Comparison of ENCODE assay signal across 13 cellular contexts in genomic region chr17:57499648-57500049, GRCh38.
DNase-seq lines count a peak whose midpoint lies in the region; ATAC-seq and TF ChIP-seq lines count a peak whose summit lies in the region.
"Had no signal": no experiment of that assay in that cellular context is flagged by ENCODE, and none has a peak within 500 bp of the region (broad histone marks: within the 10 kb centered on the region; RNA-seq: fewer than 3 reads in every experiment).

No MANE protein-coding gene starts in this region.

- TF ChIP-seq CTCF in BE2C (IDR thresholded peaks at IDR 0.05; ENCODE audit: low read depth, low read length) (peak; percentile 19), GM23338 (conservative IDR thresholded peaks at IDR 0.05; ENCODE audit: low read depth in 2 of 2) (no peak), ascending aorta (IDR thresholded peaks at IDR 0.05) (no peak)

- H3K4me1 ChIP-seq in BE2C (peaks cover 25% of the 10 kb centered on the region), GM23338 (ENCODE audit: insufficient read depth) (no peaks in the 10 kb centered on the region), ascending aorta (no peaks in the 10 kb centered on the region)
- H3K4me1 ChIP-seq: sigmoid colon had no signal

- no peak overlapping the region for H3K27ac ChIP-seq in GM23338 (ENCODE audit: low read depth)
- H3K27ac ChIP-seq in ascending aorta: no peak overlapping the region
- H3K27ac ChIP-seq: sigmoid colon had no signal

- no peaks in the 10 kb centered on the region for H3F3A ChIP-seq in GM23338 (replicated peaks; ENCODE audit: low read depth)

- H3K36me3 ChIP-seq in BE2C (no peaks in the 10 kb centered on the region), GM23338 (ENCODE audit: insufficient read depth) (no peaks in the 10 kb centered on the region), ascending aorta (no peaks in the 10 kb centered on the region)
- H3K36me3 ChIP-seq: sigmoid colon had no signal

- H3K4me2 ChIP-seq in GM23338: no peak overlapping the region

- H3K27me3 Mint-ChIP-seq in GM23338 (ENCODE audit: insufficient read depth, low read depth, poor library complexity): peaks cover 13% of the 10 kb centered on the region

- no peaks in the 10 kb centered on the region for H3K79me2 ChIP-seq in GM23338 (replicated peaks; ENCODE audit: insufficient read depth)

- no peak overlapping the region for H3K4me3 Mint-ChIP-seq in GM23338

- H3K36me3 Mint-ChIP-seq in GM23338 (ENCODE audit: low read depth): no peaks in the 10 kb centered on the region

- H3K9me2 ChIP-seq in GM23338 (ENCODE audit: insufficient read depth): no peaks in the 10 kb centered on the region

- DNase-seq in BE2C (no peak), GM23338 (ENCODE audit: low spot score) (no peak), SW480 (ENCODE audit: low spot score) (peak; percentile 54), islet precursor cell (peak; percentile 51), ascending aorta (ENCODE audit: low spot score in 2 of 2) (no peak), COLO829 (ENCODE audit: low spot score) (no peak), anterior cingulate cortex (lab: John Stamatoyannopoulos, UW) (no peak)
- no peak for DNase-seq in effector CD4-positive, alpha-beta T cell
- DNase-seq: Calu3, foreskin fibroblast, NCI-H1436, sigmoid colon, SW 1271 had no signal

- intact Hi-C loops in ascending aorta (cut with DNase I): no loop called here

- no peak overlapping the region for H2AFZ ChIP-seq in GM23338

- H3K27ac Mint-ChIP-seq in GM23338: no peak overlapping the region

- H3K4me3 ChIP-seq in BE2C (ENCODE audit: low read depth, low read length): no peak overlapping the region
- no peak overlapping the region for H3K4me3 ChIP-seq in GM23338
- no peak overlapping the region for H3K4me3 ChIP-seq in ascending aorta
- H3K4me3 ChIP-seq: sigmoid colon had no signal

- H3K4me1 Mint-ChIP-seq in GM23338: peaks cover 23% of the 10 kb centered on the region

- H3K9me3 ChIP-seq in BE2C: no peaks in the 10 kb centered on the region
- H3K9me3 ChIP-seq in ascending aorta: no peaks in the 10 kb centered on the region
- H3K9me3 ChIP-seq: sigmoid colon had no signal

- H3K27me3 ChIP-seq in BE2C (no peaks in the 10 kb centered on the region), GM23338 (ENCODE audit: insufficient read depth) (no peaks in the 10 kb centered on the region), ascending aorta (no peaks in the 10 kb centered on the region)
- H3K27me3 ChIP-seq: sigmoid colon had no signal

- H4K20me1 ChIP-seq in GM23338 (replicated peaks; ENCODE audit: insufficient read depth): no peaks in the 10 kb centered on the region

- no peaks in the 10 kb centered on the region for H3K9me3 Mint-ChIP-seq in GM23338

- ATAC-seq in GM23338: peak; percentile 56

TF ChIP-seq in GM23338, 12 proteins besides CTCF, POLR2A, EP300 and RAD21:
- TF ChIP-seq ZNF462 (CRISPR knock-in tag; IDR thresholded peaks at IDR 0.05): 0 out of 2 replicates have a peak, but pooled peaks have one; percentile 41
- no peak for TF ChIP-seq REST (IDR thresholded peaks at IDR 0.05; ENCODE audit: unreplicated experiment)

Comparison
In these comparisons a context has a peak if more than half of its experiments do, and no peak if none do; other contexts are left out.
1. DNase-seq: peak in SW480 (single experiment) and islet precursor cell (single experiment); none in BE2C (single experiment), GM23338 (single experiment), effector CD4-positive, alpha-beta T cell (single experiment), ascending aorta (0 of 2), COLO829 (single experiment) and anterior cingulate cortex (0 of 58).